14 cellular contexts compared by ENCODE assay signal in genomic region chr5:168364151-168364661, GRCh38.
A peak's percentile ranks its signal among the peaks of the same experiment; 100 is the strongest.
DNase-seq lines count a peak whose midpoint lies in the region; ATAC-seq and TF ChIP-seq lines count a peak whose summit lies in the region.
"Had no signal": no experiment of that assay in that cellular context is flagged by ENCODE, and none has a peak within 500 bp of the region (broad histone marks: within the 10 kb centered on the region; RNA-seq: fewer than 3 reads in every experiment).

No MANE protein-coding gene starts in this region.

- peak overlapping the region; percentile 88 to 91 for H3K27ac ChIP-seq in breast epithelium
- H3K27ac ChIP-seq in CD4-positive, alpha-beta memory T cell (ENCODE audit: low read depth, low read length): no peak overlapping the region
- H3K27ac ChIP-seq: BLaER1 had no signal

- no peaks in the 10 kb centered on the region for H3K4me1 Mint-ChIP-seq in CD4-positive, alpha-beta memory T cell
- peaks cover 23% of the 10 kb centered on the region for H3K4me1 Mint-ChIP-seq in endothelial cell (ENCODE audit: unreplicated experiment)
- peaks cover 0 to 2% of the 10 kb centered on the region in 2 donors for H3K4me1 Mint-ChIP-seq in effector memory CD8-positive, alpha-beta T cell (ENCODE audit: low read depth in 2 of 2)

- no peaks in the 10 kb centered on the region for H3K9me3 ChIP-seq in breast epithelium
- no peaks in the 10 kb centered on the region for H3K9me3 ChIP-seq in CD4-positive, alpha-beta memory T cell (ENCODE audit: control insufficient read depth in 1 of 2, low read length in 2 of 2)
- H3K9me3 ChIP-seq: BLaER1 had no signal

- H3K27me3 ChIP-seq in breast epithelium: no peaks in the 10 kb centered on the region
- no peaks in the 10 kb centered on the region for H3K27me3 ChIP-seq in CD4-positive, alpha-beta memory T cell (ENCODE audit: insufficient read depth, low read length)
- H3K27me3 ChIP-seq: BLaER1 had no signal

- DNase-seq in AG10803 (ENCODE audit: low read depth): peak; percentile 74
- peak; percentile 92 for DNase-seq in M059J (ENCODE audit: low read depth)
- no peak for DNase-seq in breast epithelium (ENCODE audit: low spot score in 2 of 2)
- DNase-seq in myocyte (ENCODE audit: low read depth): peak; percentile 46
- DNase-seq in CD4-positive, alpha-beta memory T cell: no peak
- no peak for DNase-seq in endothelial cell (ENCODE audit: low spot score)
- DNase-seq in effector memory CD8-positive, alpha-beta T cell: no peak
- DNase-seq: NCI-H1694 treated with DMSO at 0.1 percent for 48 hours; stimulated activated CD4-positive, alpha-beta T cell treated with anti-CD3 and anti-CD28 coated beads, Interleukin-15, amount 100 ng/mL, for 24 hours; T-helper 17 cell had no signal

- TF ChIP-seq CTCF in AG10803 (conservative IDR thresholded peaks at IDR 0.05; ENCODE audit: low read length) (no peak), breast epithelium (IDR thresholded peaks at IDR 0.05) (no peak), endothelial cell (IDR thresholded peaks at IDR 0.05; ENCODE audit: unreplicated experiment) (no peak)

- H3K4me3 Mint-ChIP-seq in CD4-positive, alpha-beta memory T cell: no peak overlapping the region
- no peak overlapping the region for H3K4me3 Mint-ChIP-seq in endothelial cell (ENCODE audit: unreplicated experiment)
- H3K4me3 Mint-ChIP-seq in effector memory CD8-positive, alpha-beta T cell: no peak overlapping the region
- H3K4me3 Mint-ChIP-seq: activated naive CD8-positive, alpha-beta T cell; natural killer cell treated with Interleukin-12 subunit alpha and Interleukin-12 subunit beta and Interleukin-15 and Interleukin-18, amount 100 ng/mL, for 72 hours; T-helper 17 cell had no signal

- CTCF ChIA-PET in CD4-positive, alpha-beta memory T cell (lab: Charles Lee; ENCODE audit: partially characterized antibody): no interaction called here

- POLR2A ChIA-PET in CD4-positive, alpha-beta memory T cell (lab: Charles Lee; ENCODE audit: partially characterized antibody): no interaction called here

- TF ChIP-seq POLR2A in breast epithelium (IDR thresholded peaks at IDR 0.05): no peak

- H3K27ac Mint-ChIP-seq in CD4-positive, alpha-beta memory T cell: no peak overlapping the region
- H3K27ac Mint-ChIP-seq in endothelial cell (ENCODE audit: unreplicated experiment): no peak overlapping the region
- H3K27ac Mint-ChIP-seq in effector memory CD8-positive, alpha-beta T cell: no peak overlapping the region
- H3K27ac Mint-ChIP-seq: activated naive CD8-positive, alpha-beta T cell; natural killer cell treated with Interleukin-12 subunit alpha and Interleukin-12 subunit beta and Interleukin-15 and Interleukin-18, amount 100 ng/mL, for 72 hours had no signal

- no peaks in the 10 kb centered on the region for H3K36me3 ChIP-seq in breast epithelium
- no peaks in the 10 kb centered on the region for H3K36me3 ChIP-seq in CD4-positive, alpha-beta memory T cell (ENCODE audit: insufficient read depth, low read length)
- H3K36me3 ChIP-seq: BLaER1 had no signal

- peaks cover 0 to 1% of the 10 kb centered on the region in 2 donors for H3K27me3 Mint-ChIP-seq in CD4-positive, alpha-beta memory T cell
- H3K27me3 Mint-ChIP-seq in endothelial cell (ENCODE audit: unreplicated experiment): peaks cover 6% of the 10 kb centered on the region
- peaks cover 10 to 29% of the 10 kb centered on the region in 2 donors for H3K27me3 Mint-ChIP-seq in effector memory CD8-positive, alpha-beta T cell
- H3K27me3 Mint-ChIP-seq: activated naive CD8-positive, alpha-beta T cell; T-helper 17 cell had no signal

- H3K9me3 Mint-ChIP-seq in CD4-positive, alpha-beta memory T cell: no peaks in the 10 kb centered on the region
- no peaks in the 10 kb centered on the region for H3K9me3 Mint-ChIP-seq in endothelial cell (ENCODE audit: unreplicated experiment)
- H3K9me3 Mint-ChIP-seq in effector memory CD8-positive, alpha-beta T cell: no peaks in the 10 kb centered on the region
- H3K9me3 Mint-ChIP-seq: natural killer cell treated with Interleukin-12 subunit alpha and Interleukin-12 subunit beta and Interleukin-15 and Interleukin-18, amount 100 ng/mL, for 72 hours had no signal

- H3K36me3 Mint-ChIP-seq in CD4-positive, alpha-beta memory T cell: no peaks in the 10 kb centered on the region
- H3K36me3 Mint-ChIP-seq in endothelial cell (ENCODE audit: low read depth, unreplicated experiment): no peaks in the 10 kb centered on the region
- H3K36me3 Mint-ChIP-seq in effector memory CD8-positive, alpha-beta T cell (ENCODE audit: insufficient read depth): no peaks in the 10 kb centered on the region
- H3K36me3 Mint-ChIP-seq: activated naive CD8-positive, alpha-beta T cell; natural killer cell treated with Interleukin-12 subunit alpha and Interleukin-12 subunit beta and Interleukin-15 and Interleukin-18, amount 100 ng/mL, for 72 hours had no signal

- no peak overlapping the region for H3K4me3 ChIP-seq in AG10803 (ENCODE audit: low read length)
- no peak overlapping the region for H3K4me3 ChIP-seq in breast epithelium
- no peak overlapping the region for H3K4me3 ChIP-seq in CD4-positive, alpha-beta memory T cell (ENCODE audit: low read length in 2 of 2)
- H3K4me3 ChIP-seq: BLaER1 had no signal

- intact Hi-C loops in breast epithelium (cut with DNase I; ENCODE audit: low total_unique reads): no loop called here
- intact Hi-C loops in CD4-positive, alpha-beta memory T cell (cut with micrococcal nuclease): no loop called here

- no peak for ATAC-seq in HG03175 (IDR thresholded peaks at IDR 0.05; ENCODE audit: unreplicated experiment)
- no peak for ATAC-seq in effector memory CD8-positive, alpha-beta T cell (replicated peaks)
- ATAC-seq: natural killer cell treated with Interleukin-12 subunit alpha and Interleukin-12 subunit beta and Interleukin-15 and Interleukin-18, amount 100 ng/mL, for 72 hours; T-helper 17 cell had no signal

- peaks cover 0 to 10% of the 10 kb centered on the region in 2 donors for H3K4me1 ChIP-seq in breast epithelium
- no peaks in the 10 kb centered on the region for H3K4me1 ChIP-seq in CD4-positive, alpha-beta memory T cell (ENCODE audit: insufficient read depth, low read length)
- H3K4me1 ChIP-seq: BLaER1 had no signal

Comparison
In these comparisons a context has a peak if more than half of its experiments do, and no peak if none do; other contexts are left out.
1. DNase-seq: peak in AG10803 (single experiment), M059J (single experiment) and myocyte (single experiment); none in breast epithelium (0 of 2), CD4-positive, alpha-beta memory T cell (0 of 5), endothelial cell (single experiment) and effector memory CD8-positive, alpha-beta T cell (0 of 3).